Comparison of ENCODE assay signal across 12 cellular contexts in the genomic region with DNA sequence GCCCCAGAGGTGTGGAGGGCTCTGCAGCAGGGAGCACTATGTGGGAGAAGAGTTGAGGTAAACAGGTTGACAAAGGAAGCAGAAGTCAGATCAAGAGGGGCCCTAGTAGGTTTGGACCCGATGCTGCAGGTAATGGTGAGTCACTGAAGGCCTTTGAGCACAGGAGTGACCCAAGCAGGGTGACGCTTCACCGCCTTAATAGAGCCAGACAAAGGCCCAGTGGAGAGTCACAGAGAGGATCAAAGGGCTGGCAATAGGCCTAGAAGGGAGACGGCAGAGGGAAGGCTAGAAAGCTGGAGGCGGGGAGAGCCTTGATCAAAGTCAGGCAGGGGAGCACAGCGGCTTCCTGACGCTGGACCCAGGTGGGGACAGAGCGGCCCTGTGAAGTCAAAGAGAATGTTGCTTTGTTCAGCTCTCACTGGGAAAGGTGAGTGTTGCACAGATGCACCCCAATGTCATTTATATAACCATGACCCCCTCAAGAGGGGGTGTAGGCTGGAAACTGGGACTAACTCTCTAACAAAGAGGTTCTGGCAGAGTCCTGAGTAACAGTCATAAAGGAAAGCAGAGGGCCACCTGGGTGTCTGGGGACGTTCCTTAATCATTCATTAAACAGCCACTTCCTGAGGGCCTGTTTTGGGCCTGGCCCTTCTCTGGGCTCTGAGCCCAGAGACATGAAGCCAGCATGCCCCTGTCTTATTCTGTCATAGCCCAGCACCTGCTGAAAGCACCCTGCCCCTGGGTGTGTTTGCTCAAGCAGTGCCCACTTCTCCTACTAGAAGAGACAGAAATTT. TPM values are rescaled to one million over a fixed set of nuclear protein-coding genes. Genes with fewer than 3 reads are reported as not detected.
DNase-seq lines count a peak whose midpoint lies in the region; ATAC-seq and TF ChIP-seq lines count a peak whose summit lies in the region.
"Had no signal": no experiment of that assay in that cellular context is flagged by ENCODE, and none has a peak within 500 bp of the region (broad histone marks: within the 10 kb centered on the region; RNA-seq: fewer than 3 reads in every experiment).

No MANE protein-coding gene starts in this region.

- H2AFZ ChIP-seq in HCT116 (ENCODE audit: low read depth, low read length, poor library complexity, severe bottlenecking), result no peak overlapping the region

- peak overlapping the region; percentile 27 for H3K9ac ChIP-seq in HCT116 (ENCODE audit: low read length)

- no peaks in the 10 kb centered on the region for H3K9me3 ChIP-seq in HCT116 (ENCODE audit: control insufficient read depth in 1 of 2, insufficient read depth in 1 of 2, low read depth in 1 of 2, low read length in 2 of 2)

- no peak for TF ChIP-seq POLR2A in HCT116 (IDR thresholded peaks at IDR 0.05; ENCODE audit: borderline replicate concordance, extremely low read depth, insufficient read depth, insufficient read length)

- H3K4me3 ChIP-seq in HCT116 (replicated peaks in 1 of 2; ENCODE audit: low read depth in 1 of 2, low read length in 2 of 2), result peak overlapping the region; percentile 7 to 26; a peak in 3 of 4 replicates

- H3K9me2 ChIP-seq in HCT116 (ENCODE audit: insufficient read depth), result no peaks in the 10 kb centered on the region

- H3K36me3 ChIP-seq in HCT116 (ENCODE audit: control insufficient read depth in 1 of 2, insufficient read depth in 2 of 2, low read length in 2 of 2), result no peaks in the 10 kb centered on the region

- peak; percentile 98 for DNase-seq in HCT116 (ENCODE audit: low read depth, low spot score)
- peak; percentile 25 for DNase-seq in left kidney (ENCODE audit: low read depth, low spot score)
- no peak for DNase-seq in NCI-H146 (lab: John Stamatoyannopoulos, UW)
- DNase-seq in activated CD4-positive, alpha-beta T cell treated with anti-CD3 and anti-CD28 coated beads for 4 hours, result no peak
- DNase-seq in NCI-H1694 treated with DMSO at 0.1 percent for 48 hours (lab: John Stamatoyannopoulos, UW), result no peak
- no peak for DNase-seq in iPS-NIHi11 (ENCODE audit: low spot score)
- DNase-seq: NCI-H526; stimulated activated CD4-positive, alpha-beta T cell treated with anti-CD3 and anti-CD28 coated beads, Interleukin-1b, Interleukin-23, amount 100 ng/mL, for 48 hours; T-helper 17 cell had no signal

- peak; percentile 14; the same call in 1 of the 2 replicates for TF ChIP-seq RAD21 in HCT116 (IDR thresholded peaks at IDR 0.05; ENCODE audit: low read depth)

- peak; percentile 95 for ATAC-seq in GM18907 (IDR thresholded peaks at IDR 0.05; ENCODE audit: unreplicated experiment)
- ATAC-seq in HCT116, result peak; percentile 88
- peak; percentile 83 for ATAC-seq in HG03558 (IDR thresholded peaks at IDR 0.05; ENCODE audit: extremely low read depth, unreplicated experiment)
- ATAC-seq: T-helper 17 cell had no signal

- intact Hi-C loops in HCT116 (cut with micrococcal nuclease), result no loop called here

- peaks cover 33 to 60% of the 10 kb centered on the region in 2 experiments for H3K4me1 ChIP-seq in HCT116 (ENCODE audit: control insufficient read depth in 1 of 2, insufficient read depth in 2 of 2, low read length in 2 of 2)

- no peaks in the 10 kb centered on the region for H4K20me1 ChIP-seq in HCT116 (ENCODE audit: insufficient read depth)

- TF ChIP-seq CTCF in HCT116 (IDR thresholded peaks at IDR 0.05 in 2 of 3, conservative IDR thresholded peaks at IDR 0.05 in 1 of 3; ENCODE audit: borderline replicate concordance in 1 of 3, insufficient read depth in 1 of 3, low read depth in 2 of 3, low read length in 2 of 3), result no peak

- H3K27ac ChIP-seq in HCT116 (ENCODE audit: low read depth, low read length), result peak overlapping the region; percentile 65

- RAD21 ChIA-PET in HCT116 (lab: Charles Lee; ENCODE audit: low non-redundant PET in 1 of 2, low total read pairs in 2 of 2, uncharacterized antibody in 2 of 2, unreplicated experiment in 2 of 2), result interaction anchor here in 1 of 2 experiments (1.4 kb wide), 1 partner anchor 132 kb away, joined by 5 read pairs; no protein-coding TSS in a partner anchor

- POLR2A ChIA-PET in HCT116 (lab: Charles Lee), result no interaction called here

- no peaks in the 10 kb centered on the region for H3K79me2 ChIP-seq in HCT116 (ENCODE audit: insufficient read depth, low read length)

- H3K27me3 ChIP-seq in HCT116 (ENCODE audit: insufficient read depth, low read length), result peaks cover 6% of the 10 kb centered on the region; the same call in 1 of the 2 replicates

- H3K4me2 ChIP-seq in HCT116 (ENCODE audit: low read length), result peak overlapping the region; percentile 75

- CTCF ChIA-PET in HCT116 (lab: Charles Lee), result interaction anchor here (1.9 kb wide), 1 partner anchor 131 kb away, joined by 5 read pairs; no protein-coding TSS in a partner anchor

- BruUV-seq in HCT116 (replicated peaks; lab: Mats Ljungman, UMichigan), result no TSS peak

TF ChIP-seq in HCT116, 20 proteins besides CTCF, POLR2A, EP300 and RAD21:
- TF ChIP-seq YY1 (IDR thresholded peaks at IDR 0.05; ENCODE audit: extremely low read depth, insufficient replicate concordance, low read depth, low read length) (peak; percentile 8), CBX3 (IDR thresholded peaks at IDR 0.05; ENCODE audit: low read depth) (peak; percentile 75), ZFX (IDR thresholded peaks at IDR 0.05) (no peak), EZH2phosphoT487 (IDR thresholded peaks at IDR 0.05; ENCODE audit: borderline replicate concordance) (no peak), SP1 (IDR thresholded peaks at IDR 0.05; ENCODE audit: low read depth) (peak; percentile 87), TCF7L2 (IDR thresholded peaks at IDR 0.05; ENCODE audit: borderline replicate concordance, extremely low read depth, insufficient read depth, insufficient read length) (peak; percentile 100), CEBPB (IDR thresholded peaks at IDR 0.05; ENCODE audit: low read depth) (peak; percentile 75), ZNF274 (IDR thresholded peaks at IDR 0.05; ENCODE audit: low read depth, low read length) (no peak), JUND (IDR thresholded peaks at IDR 0.05) (peak; percentile 94), SIN3A (IDR thresholded peaks at IDR 0.05; ENCODE audit: low read depth) (peak; percentile 81), ELF1 (IDR thresholded peaks at IDR 0.05; ENCODE audit: borderline replicate concordance, low read depth) (no peak), SRF (IDR thresholded peaks at IDR 0.05; ENCODE audit: low read depth) (peak; percentile 85), EGR1 (IDR thresholded peaks at IDR 0.05; ENCODE audit: low read depth) (peak; percentile 63), FOSL1 (IDR thresholded peaks at IDR 0.05; ENCODE audit: low read depth) (peak; percentile 81), POLR2AphosphoS5 (IDR thresholded peaks at IDR 0.05; ENCODE audit: low read depth, low read length) (peak; percentile 69), EZH2 (IDR thresholded peaks at IDR 0.05) (no peak)
- TF ChIP-seq, protein P1, sequence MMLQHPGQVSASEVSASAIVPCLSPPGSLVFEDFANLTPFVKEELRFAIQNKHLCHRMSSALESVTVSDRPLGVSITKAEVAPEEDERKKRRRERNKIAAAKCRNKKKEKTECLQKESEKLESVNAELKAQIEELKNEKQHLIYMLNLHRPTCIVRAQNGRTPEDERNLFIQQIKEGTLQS (IDR thresholded peaks at IDR 0.05), result no peak
- TF ChIP-seq, protein P2, sequence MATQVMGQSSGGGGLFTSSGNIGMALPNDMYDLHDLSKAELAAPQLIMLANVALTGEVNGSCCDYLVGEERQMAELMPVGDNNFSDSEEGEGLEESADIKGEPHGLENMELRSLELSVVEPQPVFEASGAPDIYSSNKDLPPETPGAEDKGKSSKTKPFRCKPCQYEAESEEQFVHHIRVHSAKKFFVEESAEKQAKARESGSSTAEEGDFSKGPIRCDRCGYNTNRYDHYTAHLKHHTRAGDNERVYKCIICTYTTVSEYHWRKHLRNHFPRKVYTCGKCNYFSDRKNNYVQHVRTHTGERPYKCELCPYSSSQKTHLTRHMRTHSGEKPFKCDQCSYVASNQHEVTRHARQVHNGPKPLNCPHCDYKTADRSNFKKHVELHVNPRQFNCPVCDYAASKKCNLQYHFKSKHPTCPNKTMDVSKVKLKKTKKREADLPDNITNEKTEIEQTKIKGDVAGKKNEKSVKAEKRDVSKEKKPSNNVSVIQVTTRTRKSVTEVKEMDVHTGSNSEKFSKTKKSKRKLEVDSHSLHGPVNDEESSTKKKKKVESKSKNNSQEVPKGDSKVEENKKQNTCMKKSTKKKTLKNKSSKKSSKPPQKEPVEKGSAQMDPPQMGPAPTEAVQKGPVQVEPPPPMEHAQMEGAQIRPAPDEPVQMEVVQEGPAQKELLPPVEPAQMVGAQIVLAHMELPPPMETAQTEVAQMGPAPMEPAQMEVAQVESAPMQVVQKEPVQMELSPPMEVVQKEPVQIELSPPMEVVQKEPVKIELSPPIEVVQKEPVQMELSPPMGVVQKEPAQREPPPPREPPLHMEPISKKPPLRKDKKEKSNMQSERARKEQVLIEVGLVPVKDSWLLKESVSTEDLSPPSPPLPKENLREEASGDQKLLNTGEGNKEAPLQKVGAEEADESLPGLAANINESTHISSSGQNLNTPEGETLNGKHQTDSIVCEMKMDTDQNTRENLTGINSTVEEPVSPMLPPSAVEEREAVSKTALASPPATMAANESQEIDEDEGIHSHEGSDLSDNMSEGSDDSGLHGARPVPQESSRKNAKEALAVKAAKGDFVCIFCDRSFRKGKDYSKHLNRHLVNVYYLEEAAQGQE (IDR thresholded peaks at IDR 0.05; ENCODE audit: low read depth), result no peak
- TF ChIP-seq, protein P3, sequence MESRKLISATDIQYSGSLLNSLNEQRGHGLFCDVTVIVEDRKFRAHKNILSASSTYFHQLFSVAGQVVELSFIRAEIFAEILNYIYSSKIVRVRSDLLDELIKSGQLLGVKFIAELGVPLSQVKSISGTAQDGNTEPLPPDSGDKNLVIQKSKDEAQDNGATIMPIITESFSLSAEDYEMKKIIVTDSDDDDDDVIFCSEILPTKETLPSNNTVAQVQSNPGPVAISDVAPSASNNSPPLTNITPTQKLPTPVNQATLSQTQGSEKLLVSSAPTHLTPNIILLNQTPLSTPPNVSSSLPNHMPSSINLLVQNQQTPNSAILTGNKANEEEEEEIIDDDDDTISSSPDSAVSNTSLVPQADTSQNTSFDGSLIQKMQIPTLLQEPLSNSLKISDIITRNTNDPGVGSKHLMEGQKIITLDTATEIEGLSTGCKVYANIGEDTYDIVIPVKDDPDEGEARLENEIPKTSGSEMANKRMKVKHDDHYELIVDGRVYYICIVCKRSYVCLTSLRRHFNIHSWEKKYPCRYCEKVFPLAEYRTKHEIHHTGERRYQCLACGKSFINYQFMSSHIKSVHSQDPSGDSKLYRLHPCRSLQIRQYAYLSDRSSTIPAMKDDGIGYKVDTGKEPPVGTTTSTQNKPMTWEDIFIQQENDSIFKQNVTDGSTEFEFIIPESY (IDR thresholded peaks at IDR 0.05; ENCODE audit: extremely low read depth, insufficient replicate concordance, low read length), result no peak
- TF ChIP-seq, protein P4, sequence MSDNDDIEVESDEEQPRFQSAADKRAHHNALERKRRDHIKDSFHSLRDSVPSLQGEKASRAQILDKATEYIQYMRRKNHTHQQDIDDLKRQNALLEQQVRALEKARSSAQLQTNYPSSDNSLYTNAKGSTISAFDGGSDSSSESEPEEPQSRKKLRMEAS (IDR thresholded peaks at IDR 0.05), result peak; percentile 70

RNA-seq across cellular contexts. Expression of a gene that starts 9.8 kb away (rescaled TPM):
- total RNA-seq in HCT116 (2021; ENCODE audit: unreplicated experiment), result not detected
- polyA plus RNA-seq in HCT116 (2012), result 0.08 and 0.19 TPM in 2 replicates
- total RNA-seq: T-helper 17 cell had no signal
- polyA plus RNA-seq: keratinocyte had no signal

Comparison
In these comparisons a context has a peak if more than half of its experiments do, and no peak if none do; other contexts are left out.
1. DNase-seq: peak in HCT116 (single experiment) and left kidney (single experiment); none in NCI-H146 (single experiment), activated CD4-positive, alpha-beta T cell treated with anti-CD3 and anti-CD28 coated beads for 4 hours (0 of 2), NCI-H1694 treated with DMSO at 0.1 percent for 48 hours (single experiment) and iPS-NIHi11 (single experiment).
2. Peak in every context shown above with its lines, with median percentiles within 50 percentile points of each other: ATAC-seq.